In the genomic region with DNA sequence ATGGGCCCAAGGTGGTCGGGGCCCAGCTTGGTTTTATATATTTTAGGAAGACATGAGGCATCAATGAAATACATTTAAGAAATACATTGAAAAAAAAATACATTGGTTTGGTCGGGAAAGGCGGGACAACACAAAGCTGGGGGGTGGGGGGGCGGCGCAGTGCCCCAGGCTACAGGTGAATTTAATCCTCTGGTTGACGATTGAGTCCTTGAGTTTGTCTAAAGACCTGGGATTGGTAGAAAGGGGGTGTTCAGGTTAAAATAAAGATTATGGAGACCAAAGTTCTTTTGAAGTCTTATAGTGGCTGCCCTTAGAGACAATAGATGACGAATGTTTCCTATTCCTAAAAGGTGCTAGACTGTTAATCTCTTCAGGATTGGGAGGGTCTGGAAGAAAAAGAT, we compare ENCODE assay signal across 2 cellular contexts.
TF ChIP-seq lines count a peak whose summit lies in the region.

No MANE protein-coding gene starts in this region.

TF ChIP-seq in liver, 16 proteins besides CTCF, POLR2A, EP300 and RAD21:
- TF ChIP-seq FOXA2 (IDR thresholded peaks at IDR 0.05), result no peak
- no peak for TF ChIP-seq RXRA (IDR thresholded peaks at IDR 0.05)
TF ChIP-seq in liver: peak in this region for 0.

TF ChIP-seq in HepG2, 621 proteins besides CTCF, POLR2A, EP300 and RAD21:
- TF ChIP-seq, protein P1, sequence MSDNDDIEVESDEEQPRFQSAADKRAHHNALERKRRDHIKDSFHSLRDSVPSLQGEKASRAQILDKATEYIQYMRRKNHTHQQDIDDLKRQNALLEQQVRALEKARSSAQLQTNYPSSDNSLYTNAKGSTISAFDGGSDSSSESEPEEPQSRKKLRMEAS (IDR thresholded peaks at IDR 0.05), result no peak
- no peak for TF ChIP-seq FOXA1 (IDR thresholded peaks at IDR 0.05)
- TF ChIP-seq FOXA1 (CRISPR knock-in tag; IDR thresholded peaks at IDR 0.05), result no peak
- no peak for TF ChIP-seq ZNF124 (CRISPR knock-in tag; IDR thresholded peaks at IDR 0.05)
- no peak for TF ChIP-seq ZNF674 (CRISPR knock-in tag; IDR thresholded peaks at IDR 0.05; ENCODE audit: low read depth)
- TF ChIP-seq ZNF256 (CRISPR knock-in tag; conservative IDR thresholded peaks at IDR 0.05), result no peak
- TF ChIP-seq RFXAP (CRISPR knock-in tag; IDR thresholded peaks at IDR 0.05; ENCODE audit: borderline replicate concordance), result no peak
- TF ChIP-seq, protein P2, sequence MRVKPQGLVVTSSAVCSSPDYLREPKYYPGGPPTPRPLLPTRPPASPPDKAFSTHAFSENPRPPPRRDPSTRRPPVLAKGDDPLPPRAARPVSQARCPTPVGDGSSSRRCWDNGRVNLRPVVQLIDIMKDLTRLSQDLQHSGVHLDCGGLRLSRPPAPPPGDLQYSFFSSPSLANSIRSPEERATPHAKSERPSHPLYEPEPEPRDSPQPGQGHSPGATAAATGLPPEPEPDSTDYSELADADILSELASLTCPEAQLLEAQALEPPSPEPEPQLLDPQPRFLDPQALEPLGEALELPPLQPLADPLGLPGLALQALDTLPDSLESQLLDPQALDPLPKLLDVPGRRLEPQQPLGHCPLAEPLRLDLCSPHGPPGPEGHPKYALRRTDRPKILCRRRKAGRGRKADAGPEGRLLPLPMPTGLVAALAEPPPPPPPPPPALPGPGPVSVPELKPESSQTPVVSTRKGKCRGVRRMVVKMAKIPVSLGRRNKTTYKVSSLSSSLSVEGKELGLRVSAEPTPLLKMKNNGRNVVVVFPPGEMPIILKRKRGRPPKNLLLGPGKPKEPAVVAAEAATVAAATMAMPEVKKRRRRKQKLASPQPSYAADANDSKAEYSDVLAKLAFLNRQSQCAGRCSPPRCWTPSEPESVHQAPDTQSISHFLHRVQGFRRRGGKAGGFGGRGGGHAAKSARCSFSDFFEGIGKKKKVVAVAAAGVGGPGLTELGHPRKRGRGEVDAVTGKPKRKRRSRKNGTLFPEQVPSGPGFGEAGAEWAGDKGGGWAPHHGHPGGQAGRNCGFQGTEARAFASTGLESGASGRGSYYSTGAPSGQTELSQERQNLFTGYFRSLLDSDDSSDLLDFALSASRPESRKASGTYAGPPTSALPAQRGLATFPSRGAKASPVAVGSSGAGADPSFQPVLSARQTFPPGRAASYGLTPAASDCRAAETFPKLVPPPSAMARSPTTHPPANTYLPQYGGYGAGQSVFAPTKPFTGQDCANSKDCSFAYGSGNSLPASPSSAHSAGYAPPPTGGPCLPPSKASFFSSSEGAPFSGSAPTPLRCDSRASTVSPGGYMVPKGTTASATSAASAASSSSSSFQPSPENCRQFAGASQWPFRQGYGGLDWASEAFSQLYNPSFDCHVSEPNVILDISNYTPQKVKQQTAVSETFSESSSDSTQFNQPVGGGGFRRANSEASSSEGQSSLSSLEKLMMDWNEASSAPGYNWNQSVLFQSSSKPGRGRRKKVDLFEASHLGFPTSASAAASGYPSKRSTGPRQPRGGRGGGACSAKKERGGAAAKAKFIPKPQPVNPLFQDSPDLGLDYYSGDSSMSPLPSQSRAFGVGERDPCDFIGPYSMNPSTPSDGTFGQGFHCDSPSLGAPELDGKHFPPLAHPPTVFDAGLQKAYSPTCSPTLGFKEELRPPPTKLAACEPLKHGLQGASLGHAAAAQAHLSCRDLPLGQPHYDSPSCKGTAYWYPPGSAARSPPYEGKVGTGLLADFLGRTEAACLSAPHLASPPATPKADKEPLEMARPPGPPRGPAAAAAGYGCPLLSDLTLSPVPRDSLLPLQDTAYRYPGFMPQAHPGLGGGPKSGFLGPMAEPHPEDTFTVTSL (CRISPR knock-in tag; IDR thresholded peaks at IDR 0.05; ENCODE audit: borderline replicate concordance), result no peak
- no peak for TF ChIP-seq ZBTB21 (CRISPR knock-in tag; IDR thresholded peaks at IDR 0.05)
